In genomic region chr22:44639891-44640617, GRCh38 we compare ENCODE assay signal across 17 cellular contexts.
DNase-seq lines count a peak whose midpoint lies in the region; FAIRE-seq and TF ChIP-seq lines count a peak whose summit lies in the region.
"Had no signal": no experiment of that assay in that cellular context is flagged by ENCODE, and none has a peak within 500 bp of the region (broad histone marks: within the 10 kb centered on the region; RNA-seq: fewer than 3 reads in every experiment).

No MANE protein-coding gene starts in this region.

- H3K4me1 ChIP-seq in kidney (ENCODE audit: control insufficient read depth in 1 of 2, insufficient read depth in 1 of 2, low read depth in 1 of 2, low read length in 2 of 2) (peaks cover 0 to 2% of the 10 kb centered on the region in 2 donors), skeletal muscle tissue (ENCODE audit: control insufficient read depth in 3 of 3, insufficient read depth in 3 of 3, low read length in 3 of 3) (peaks cover 12 to 13% (median 12%) of the 10 kb centered on the region in 3 donors)
- H3K4me1 ChIP-seq: SJSA1 had no signal

- TF ChIP-seq CTCF in kidney (IDR thresholded peaks at IDR 0.05; ENCODE audit: borderline replicate concordance, extremely low read depth, insufficient read depth), result no peak

- H3K27ac ChIP-seq in cingulate gyrus (ENCODE audit: low read depth, low read length), result peak overlapping the region; percentile 79
- no peak overlapping the region for H3K27ac ChIP-seq in kidney (ENCODE audit: low read depth in 2 of 2, low read length in 2 of 2)
- H3K27ac ChIP-seq in skeletal muscle tissue (ENCODE audit: low read depth, low read length), result peak overlapping the region; percentile 70
- H3K27ac ChIP-seq: SJSA1 had no signal

- no peak for FAIRE-seq in kidney (lab: Jason Lieb, UNC)
- FAIRE-seq: astrocyte had no signal

- DNase-seq in GDM1 (lab: John Stamatoyannopoulos, UW), result peak; percentile 65
- DNase-seq in kidney, result peak; percentile 70
- no peak for DNase-seq in NCI-H69 (lab: John Stamatoyannopoulos, UW)
- DNase-seq in activated CD8-positive, alpha-beta memory T cell treated with anti-CD3 and anti-CD28 coated beads, Interleukin-2, amount 50 U/mL, for 4 hours, result no peak
- DNase-seq in activated CD4-positive, CD25-positive, alpha-beta regulatory T cell (lab: John Stamatoyannopoulos, UW), result no peak
- DNase-seq in stimulated activated CD4-positive, alpha-beta T cell treated with anti-CD3 and anti-CD28 coated beads, Interleukin-1b, Interleukin-23, amount 100 ng/mL, for 48 hours, result no peak
- DNase-seq: activated CD4-positive, alpha-beta T cell treated with anti-CD3 and anti-CD28 coated beads for 36 hours; activated CD8-positive, alpha-beta memory T cell treated with anti-CD3 and anti-CD28 coated beads, Interleukin-2, amount 50 U/mL, for 48 hours; activated naive CD4-positive, alpha-beta T cell treated with Interleukin-2 at 50 U/mL for 16 hours; HCEC 1CT; naive thymus-derived CD8-positive, alpha-beta T cell; NCI-H2029 treated with DMSO at 0.1 percent for 48 hours; NCI-H510A treated with DMSO at 0.1 percent for 48 hours had no signal

- H3K36me3 ChIP-seq in kidney (ENCODE audit: control insufficient read depth in 1 of 2, insufficient read depth in 2 of 2, low read length in 2 of 2) (no peaks in the 10 kb centered on the region), skeletal muscle tissue (ENCODE audit: control insufficient read depth in 3 of 3, insufficient read depth in 3 of 3, low read length in 3 of 3) (no peaks in the 10 kb centered on the region)
- H3K36me3 ChIP-seq: SJSA1 had no signal

- no peak overlapping the region for H3K4me3 ChIP-seq in kidney (ENCODE audit: low read length in 2 of 2)
- H3K4me3 ChIP-seq in skeletal muscle tissue (ENCODE audit: low read length in 3 of 3), result no peak overlapping the region
- H3K4me3 ChIP-seq: SJSA1 had no signal

- H3K9ac ChIP-seq in kidney (ENCODE audit: low read length in 2 of 2) (no peak overlapping the region), skeletal muscle tissue (ENCODE audit: low read depth in 1 of 3, low read length in 3 of 3) (no peak overlapping the region)

- intact Hi-C loops in kidney (cut with DNase I), result no loop called here

- H3K9me3 ChIP-seq in kidney (ENCODE audit: control insufficient read depth in 1 of 2, low read length in 2 of 2), result no peaks in the 10 kb centered on the region
- peaks cover 0 to 3% (median 0%) of the 10 kb centered on the region in 3 donors for H3K9me3 ChIP-seq in skeletal muscle tissue (ENCODE audit: control insufficient read depth in 3 of 3, low read length in 3 of 3)
- H3K9me3 ChIP-seq: SJSA1 had no signal

- H3K27me3 ChIP-seq in skeletal muscle tissue (ENCODE audit: control insufficient read depth in 3 of 3, insufficient read depth in 3 of 3, low read length in 3 of 3), result peaks cover 0 to 9% (median 3%) of the 10 kb centered on the region in 3 donors
- H3K27me3 ChIP-seq: SJSA1 had no signal

Comparison
In these comparisons a context has a peak if more than half of its experiments do, and no peak if none do; other contexts are left out.
1. DNase-seq: peak in GDM1 (single experiment) and kidney (single experiment); none in NCI-H69 (single experiment), activated CD8-positive, alpha-beta memory T cell treated with anti-CD3 and anti-CD28 coated beads, Interleukin-2, amount 50 U/mL, for 4 hours (single experiment), activated CD4-positive, CD25-positive, alpha-beta regulatory T cell (0 of 4) and stimulated activated CD4-positive, alpha-beta T cell treated with anti-CD3 and anti-CD28 coated beads, Interleukin-1b, Interleukin-23, amount 100 ng/mL, for 48 hours (single experiment).
2. H3K27ac ChIP-seq: peak in cingulate gyrus (single experiment) and skeletal muscle tissue (single experiment); none in kidney (0 of 2).